In the genomic region with DNA sequence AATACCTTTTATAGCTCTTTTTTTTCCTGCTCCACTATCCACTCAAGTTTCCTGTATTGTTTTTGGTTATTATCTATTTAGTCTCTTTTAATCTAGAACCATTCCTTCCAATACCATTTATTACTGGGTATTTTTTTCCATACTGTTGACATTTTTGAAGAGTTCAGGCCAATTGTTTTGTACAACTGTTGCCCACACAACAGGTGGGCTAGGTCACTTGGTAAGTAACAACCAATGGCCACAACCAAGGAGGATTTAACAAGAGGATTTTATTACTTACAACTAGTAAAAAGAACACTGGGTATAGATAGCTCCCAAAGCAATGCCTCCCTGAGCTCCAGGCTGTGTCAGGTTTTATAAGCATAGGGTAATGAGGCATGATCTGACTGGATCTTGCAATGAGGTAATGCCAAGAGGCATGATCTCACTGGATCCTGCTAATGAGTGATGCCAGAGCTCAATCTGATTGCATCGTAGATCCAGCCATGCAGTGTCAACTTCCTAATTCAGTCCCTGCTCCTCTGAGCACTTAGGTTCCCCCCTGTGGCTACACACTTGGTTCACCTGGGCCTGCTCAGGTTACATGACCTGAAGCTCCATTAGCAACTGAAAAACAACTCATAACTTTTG, we compare ENCODE assay signal across 19 cellular contexts. TPM values are rescaled to one million over a fixed set of nuclear protein-coding genes. Genes with fewer than 3 reads are reported as not detected.
DNase-seq lines count a peak whose midpoint lies in the region; ATAC-seq and TF ChIP-seq lines count a peak whose summit lies in the region.
"Had no signal": no experiment of that assay in that cellular context is flagged by ENCODE, and none has a peak within 500 bp of the region (broad histone marks: within the 10 kb centered on the region; RNA-seq: fewer than 3 reads in every experiment).

No MANE protein-coding gene starts in this region.

- H3K36me3 Mint-ChIP-seq in activated CD4-positive, alpha-beta T cell treated with anti-CD3 and anti-CD28 coated beads for 36 hours (ENCODE audit: low read depth): peaks cover 9% of the 10 kb centered on the region
- H3K36me3 Mint-ChIP-seq in activated CD4-positive, alpha-beta T cell treated with anti-CD3 and anti-CD28 coated beads, Interleukin-2, amount 10 ng/mL, durations not matched to agents 7 days and 5 days (ENCODE audit: low read depth): peaks cover 16% of the 10 kb centered on the region

- no peaks in the 10 kb centered on the region for H4K20me1 ChIP-seq in KMS-11 (ENCODE audit: insufficient read depth)
- no peaks in the 10 kb centered on the region for H4K20me1 ChIP-seq in PC-3 (ENCODE audit: low read length)

- POLR2A ChIA-PET in activated CD4-positive, alpha-beta T cell treated with anti-CD3 and anti-CD28 coated beads for 36 hours (lab: Charles Lee): interaction anchor here (0.7 kb wide), 1 partner anchor 158 kb away, joined by 4 read pairs; no protein-coding TSS in a partner anchor
- POLR2A ChIA-PET in activated CD4-positive, alpha-beta T cell treated with anti-CD3 and anti-CD28 coated beads, Interleukin-2, amount 10 ng/mL, durations not matched to agents 7 days and 5 days (lab: Charles Lee): no interaction called here
- POLR2A ChIA-PET in PC-3 (lab: Charles Lee; ENCODE audit: unreplicated experiment) (no interaction called here), A673 (lab: Charles Lee; ENCODE audit: low non-redundant PET) (interaction anchor here (0.6 kb wide), 1 partner anchor 15 kb away, joined by 3 read pairs; no protein-coding TSS in a partner anchor)

- H3K36me3 ChIP-seq in KMS-11 (ENCODE audit: insufficient read depth) (no peaks in the 10 kb centered on the region), PC-3 (ENCODE audit: low read depth, low read length) (0 out of 2 replicates have a peak, but pooled peaks cover 8% of the 10 kb centered on the region), A673 (ENCODE audit: insufficient read depth, low read length, poor library complexity, severe bottlenecking) (no peaks in the 10 kb centered on the region)
- H3K36me3 ChIP-seq: lower lobe of right lung, vagina had no signal

- peak; percentile 60 for ATAC-seq in activated CD4-positive, alpha-beta T cell treated with anti-CD3 and anti-CD28 coated beads for 36 hours
- ATAC-seq in PC-3: peak; percentile 24; the same call in 1 of the 2 replicates
- ATAC-seq: lower lobe of right lung; naive thymus-derived CD8-positive, alpha-beta T cell had no signal

- H3K79me2 ChIP-seq in KMS-11 (ENCODE audit: insufficient read depth, low read depth) (no peaks in the 10 kb centered on the region), PC-3 (ENCODE audit: low read length) (no peaks in the 10 kb centered on the region)

- H3K27me3 Mint-ChIP-seq in activated CD4-positive, alpha-beta T cell treated with anti-CD3 and anti-CD28 coated beads for 36 hours: no peaks in the 10 kb centered on the region
- peaks cover 2% of the 10 kb centered on the region for H3K27me3 Mint-ChIP-seq in activated CD4-positive, alpha-beta T cell treated with anti-CD3 and anti-CD28 coated beads, Interleukin-2, amount 10 ng/mL, durations not matched to agents 7 days and 5 days
- H3K27me3 Mint-ChIP-seq: central memory CD8-positive, alpha-beta T cell; naive thymus-derived CD8-positive, alpha-beta T cell; stimulated activated naive CD8-positive, alpha-beta T cell treated with anti-CD3 and anti-CD28 coated beads, Interleukin-15, Interleukin-2, amounts not matched to agents 100 ng/mL and 50 ng/mL, for 24 hours had no signal

- H3K4me1 ChIP-seq in KMS-11 (ENCODE audit: low read depth, poor library complexity, severe bottlenecking) (peaks cover 45% of the 10 kb centered on the region), PC-3 (ENCODE audit: insufficient read depth, low read length) (no peaks in the 10 kb centered on the region), A673 (ENCODE audit: insufficient read depth, low read length, poor library complexity, severe bottlenecking) (no peaks in the 10 kb centered on the region)
- H3K4me1 ChIP-seq: vagina had no signal

- intact Hi-C loops in activated CD4-positive, alpha-beta T cell treated with anti-CD3 and anti-CD28 coated beads for 36 hours (cut with DNase I, micrococcal nuclease): no loop called here
- intact Hi-C loops in PC-3 (cut with micrococcal nuclease): no loop called here
- intact Hi-C loops in A673 (cut with micrococcal nuclease; ENCODE audit: unreplicated experiment): no loop called here

- 0 out of 2 replicates have a peak overlapping the region, but pooled peaks have one; percentile 0 for H3K4me2 ChIP-seq in KMS-11
- H3K4me2 ChIP-seq in PC-3 (ENCODE audit: low read length): no peak overlapping the region
- H3K4me2 ChIP-seq: SK-N-SH had no signal

- H3K4me3 ChIP-seq in KMS-11 (IDR thresholded peaks at IDR 0.05; ENCODE audit: insufficient read depth, low read depth, low read length): no peak overlapping the region
- H3K4me3 ChIP-seq in PC-3 (ENCODE audit: low read length): no peak overlapping the region
- no peak overlapping the region for H3K4me3 ChIP-seq in A673 (ENCODE audit: low read depth, low read length, poor library complexity, severe bottlenecking)
- H3K4me3 ChIP-seq: lower lobe of right lung, vagina had no signal

- H3K27me3 ChIP-seq in KMS-11 (ENCODE audit: insufficient read depth, low read depth): no peaks in the 10 kb centered on the region
- H3K27me3 ChIP-seq in PC-3 (ENCODE audit: low read length): no peaks in the 10 kb centered on the region
- H3K27me3 ChIP-seq in A673 (replicated peaks; ENCODE audit: insufficient read depth, low read depth, low read length, poor library complexity): no peaks in the 10 kb centered on the region
- H3K27me3 ChIP-seq: vagina had no signal

- no peak overlapping the region for H3K27ac Mint-ChIP-seq in activated CD4-positive, alpha-beta T cell treated with anti-CD3 and anti-CD28 coated beads for 36 hours
- no peak overlapping the region for H3K27ac Mint-ChIP-seq in activated CD4-positive, alpha-beta T cell treated with anti-CD3 and anti-CD28 coated beads, Interleukin-2, amount 10 ng/mL, durations not matched to agents 7 days and 5 days
- H3K27ac Mint-ChIP-seq: activated T-helper 1 cell treated with anti-CD3 and anti-CD28 coated beads, Interleukin-12 subunit alpha, Interleukin-12 subunit beta, Interleukin-2, Interleukin-4 antibody, amounts not matched to agents 30 ng/mL and 10 ng/mL and 1 ng/mL, durations not matched to agents 14 hours and 24 hours and 36 hours; stimulated activated naive CD8-positive, alpha-beta T cell treated with anti-CD3 and anti-CD28 coated beads, Interleukin-15, Interleukin-2, amounts not matched to agents 100 ng/mL and 50 ng/mL, for 24 hours had no signal

- H3K4me3 Mint-ChIP-seq in activated CD4-positive, alpha-beta T cell treated with anti-CD3 and anti-CD28 coated beads for 36 hours: no peak overlapping the region
- no peak overlapping the region for H3K4me3 Mint-ChIP-seq in activated CD4-positive, alpha-beta T cell treated with anti-CD3 and anti-CD28 coated beads, Interleukin-2, amount 10 ng/mL, durations not matched to agents 7 days and 5 days
- H3K4me3 Mint-ChIP-seq: activated T-helper 1 cell treated with anti-CD3 and anti-CD28 coated beads, Interleukin-12 subunit alpha, Interleukin-12 subunit beta, Interleukin-2, Interleukin-4 antibody, amounts not matched to agents 30 ng/mL and 10 ng/mL and 1 ng/mL, durations not matched to agents 14 hours and 24 hours and 36 hours; central memory CD8-positive, alpha-beta T cell; naive thymus-derived CD8-positive, alpha-beta T cell; stimulated activated naive CD8-positive, alpha-beta T cell treated with anti-CD3 and anti-CD28 coated beads, Interleukin-15, Interleukin-2, amounts not matched to agents 100 ng/mL and 50 ng/mL, for 24 hours had no signal

- H3K9me2 ChIP-seq in PC-3 (replicated peaks; ENCODE audit: low read length): no peaks in the 10 kb centered on the region
- H3K9me2 ChIP-seq: SK-N-SH had no signal

- H3K9me3 Mint-ChIP-seq in activated CD4-positive, alpha-beta T cell treated with anti-CD3 and anti-CD28 coated beads for 36 hours (ENCODE audit: low read depth): peaks cover 5% of the 10 kb centered on the region
- H3K9me3 Mint-ChIP-seq in activated CD4-positive, alpha-beta T cell treated with anti-CD3 and anti-CD28 coated beads, Interleukin-2, amount 10 ng/mL, durations not matched to agents 7 days and 5 days: peaks cover 11% of the 10 kb centered on the region

- DNase-seq in activated CD4-positive, alpha-beta T cell treated with anti-CD3 and anti-CD28 coated beads for 36 hours: peak; percentile 38
- DNase-seq in activated CD4-positive, alpha-beta T cell treated with anti-CD3 and anti-CD28 coated beads, Interleukin-2, amount 10 ng/mL, durations not matched to agents 7 days and 5 days: no peak
- no peak for DNase-seq in PC-3
- DNase-seq in iPS-NIHi7 (ENCODE audit: extremely low spot score): peak; percentile 30
- DNase-seq in A673 (ENCODE audit: low spot score): no peak
- no peak for DNase-seq in cerebellum (ENCODE audit: low spot score)
- no peak for DNase-seq in NCI-H2029 treated with DMSO at 0.1 percent for 48 hours (lab: John Stamatoyannopoulos, UW)
- DNase-seq: activated CD4-positive, alpha-beta T cell treated with anti-CD3 and anti-CD28 coated beads, Interleukin-2, amount 50 U/mL, for 4 hours; amniotic stem cell; foreskin melanocyte; lower lobe of right lung; naive thymus-derived CD8-positive, alpha-beta T cell; posterior cingulate gyrus; SK-N-SH had no signal

- no peak overlapping the region for H3K27ac ChIP-seq in KMS-11
- no peak overlapping the region for H3K27ac ChIP-seq in PC-3 (ENCODE audit: low read length)
- no peak overlapping the region for H3K27ac ChIP-seq in A673 (ENCODE audit: low read depth, low read length, poor library complexity, severe bottlenecking)
- H3K27ac ChIP-seq: lower lobe of right lung, vagina had no signal

- no peak overlapping the region for H2AFZ ChIP-seq in KMS-11 (ENCODE audit: low read depth)
- H2AFZ ChIP-seq in PC-3 (ENCODE audit: low read length): no peak overlapping the region

- TF ChIP-seq CTCF in KMS-11 (conservative IDR thresholded peaks at IDR 0.05; ENCODE audit: low read depth, low read length) (no peak), PC-3 (conservative IDR thresholded peaks at IDR 0.05; ENCODE audit: low read depth, low read length) (no peak), A673 (conservative IDR thresholded peaks at IDR 0.05; ENCODE audit: low read depth, low read length) (no peak)

- BruUV-seq in PC-3 (replicated peaks; lab: Mats Ljungman, UMichigan) (no TSS peak), A673 (replicated peaks; lab: Mats Ljungman, UMichigan) (no TSS peak)

- peaks cover 3% of the 10 kb centered on the region; the same call in 1 of the 2 replicates for H3K9me3 ChIP-seq in PC-3 (ENCODE audit: low read length)
- no peaks in the 10 kb centered on the region for H3K9me3 ChIP-seq in A673 (ENCODE audit: low read depth, low read length, poor library complexity, severe bottlenecking)
- H3K9me3 ChIP-seq: SK-N-SH, vagina had no signal

- no peak overlapping the region for H3K9ac ChIP-seq in KMS-11
- no peak overlapping the region for H3K9ac ChIP-seq in PC-3 (ENCODE audit: low read length)
- H3K9ac ChIP-seq: SK-N-SH had no signal

- H3K4me1 Mint-ChIP-seq in activated CD4-positive, alpha-beta T cell treated with anti-CD3 and anti-CD28 coated beads for 36 hours: peaks cover 14% of the 10 kb centered on the region
- peaks cover 23% of the 10 kb centered on the region for H3K4me1 Mint-ChIP-seq in activated CD4-positive, alpha-beta T cell treated with anti-CD3 and anti-CD28 coated beads, Interleukin-2, amount 10 ng/mL, durations not matched to agents 7 days and 5 days

- CTCF ChIA-PET in activated CD4-positive, alpha-beta T cell treated with anti-CD3 and anti-CD28 coated beads for 36 hours (lab: Charles Lee): interaction anchor here (0.7 to 1.0 kb wide), 3 partner anchors 41 to 131 kb away, joined by 3 read pairs; no protein-coding TSS in a partner anchor
- CTCF ChIA-PET in activated CD4-positive, alpha-beta T cell treated with anti-CD3 and anti-CD28 coated beads, Interleukin-2, amount 10 ng/mL, durations not matched to agents 7 days and 5 days (lab: Charles Lee): interaction anchor here (2.2 kb wide), 1 partner anchor 131 kb away, joined by 7 read pairs; no protein-coding TSS in a partner anchor
- CTCF ChIA-PET in PC-3 (lab: Charles Lee): no interaction called here
- CTCF ChIA-PET in A673 (lab: Charles Lee): no interaction called here

- no peaks in the 10 kb centered on the region for H3F3A ChIP-seq in PC-3 (ENCODE audit: low read length, unreplicated experiment)

RNA-seq across cellular contexts. Expression of a gene that starts 7.1 kb away (rescaled TPM):
- total RNA-seq in activated CD4-positive, alpha-beta T cell treated with anti-CD3 and anti-CD28 coated beads for 36 hours: 1 to 10 TPM; 4.9 to 6.0 TPM
- total RNA-seq in activated CD4-positive, alpha-beta T cell treated with anti-CD3 and anti-CD28 coated beads, Interleukin-2, amount 10 ng/mL, durations not matched to agents 7 days and 5 days: 1 to 10 TPM; 9.0 to 9.2 TPM
- 3.4 and 7.0 TPM in 2 replicates for total RNA-seq in PC-3 (2014; rRNA removed)
- total RNA-seq in A673 (2021): 10.1 and 13.4 TPM in 2 replicates
- total RNA-seq in cerebellum: 40.0 TPM

RNA-seq across cellular contexts. Expression of a gene that starts 59.9 kb away (rescaled TPM):
- 10 to 100 TPM; 15.7 to 16.7 TPM for total RNA-seq in activated CD4-positive, alpha-beta T cell treated with anti-CD3 and anti-CD28 coated beads for 36 hours
- 10 to 100 TPM; 50.1 to 54.6 TPM for total RNA-seq in activated CD4-positive, alpha-beta T cell treated with anti-CD3 and anti-CD28 coated beads, Interleukin-2, amount 10 ng/mL, durations not matched to agents 7 days and 5 days
- 8.2 and 9.1 TPM in 2 replicates for total RNA-seq in PC-3 (2014; rRNA removed)
- 69.5 and 78.1 TPM in 2 replicates for total RNA-seq in A673 (2021)
- total RNA-seq in cerebellum: 44.3 TPM

Comparison
In these comparisons a context has a peak if more than half of its experiments do, and no peak if none do; other contexts are left out.
1. DNase-seq: peak in activated CD4-positive, alpha-beta T cell treated with anti-CD3 and anti-CD28 coated beads for 36 hours (single experiment) and iPS-NIHi7 (single experiment); none in activated CD4-positive, alpha-beta T cell treated with anti-CD3 and anti-CD28 coated beads, Interleukin-2, amount 10 ng/mL, durations not matched to agents 7 days and 5 days (single experiment), PC-3 (single experiment), A673 (single experiment), cerebellum (single experiment) and NCI-H2029 treated with DMSO at 0.1 percent for 48 hours (single experiment).
2. POLR2A ChIA-PET loops: an anchor here in activated CD4-positive, alpha-beta T cell treated with anti-CD3 and anti-CD28 coated beads for 36 hours (0.7 kb wide) and A673 (0.6 kb wide); none called in activated CD4-positive, alpha-beta T cell treated with anti-CD3 and anti-CD28 coated beads, Interleukin-2, amount 10 ng/mL, durations not matched to agents 7 days and 5 days and PC-3.
3. CTCF ChIA-PET loops: an anchor here in activated CD4-positive, alpha-beta T cell treated with anti-CD3 and anti-CD28 coated beads for 36 hours (0.7 to 1.0 kb wide) and activated CD4-positive, alpha-beta T cell treated with anti-CD3 and anti-CD28 coated beads, Interleukin-2, amount 10 ng/mL, durations not matched to agents 7 days and 5 days (2.2 kb wide); none called in PC-3 and A673.